In the genomic region with DNA sequence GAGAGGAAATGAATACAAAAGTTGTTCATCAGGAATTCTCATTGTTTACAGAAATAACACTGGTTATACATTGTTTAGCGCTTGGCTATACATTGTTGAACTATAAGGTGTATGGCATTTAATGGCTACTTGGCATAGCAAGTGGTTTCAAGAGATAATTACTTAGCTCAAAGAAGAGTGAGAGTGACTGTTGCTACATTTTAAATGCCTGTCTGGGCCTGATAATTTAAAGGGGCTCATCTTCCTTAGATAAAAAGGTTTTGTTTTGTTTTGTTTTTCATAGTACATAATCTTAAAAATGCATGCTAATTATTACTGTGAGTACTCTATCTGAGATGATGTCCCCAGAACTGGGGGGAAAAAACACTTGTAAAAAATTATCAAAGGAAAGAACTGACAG, we compare ENCODE assay signal across 13 cellular contexts. TPM values are rescaled to one million over a fixed set of nuclear protein-coding genes. Genes with fewer than 3 reads are reported as not detected.
DNase-seq lines count a peak whose midpoint lies in the region; ATAC-seq and TF ChIP-seq lines count a peak whose summit lies in the region.
"Had no signal": no experiment of that assay in that cellular context is flagged by ENCODE, and none has a peak within 500 bp of the region (broad histone marks: within the 10 kb centered on the region; RNA-seq: fewer than 3 reads in every experiment).

No MANE protein-coding gene starts in this region.

- H3K4me1 ChIP-seq in left ventricle myocardium inferior (peaks cover 28% of the 10 kb centered on the region), breast epithelium (peaks cover 0 to 10% of the 10 kb centered on the region in 2 donors), uterus (peaks cover 0 to 13% of the 10 kb centered on the region in 2 donors)

- no peak for ATAC-seq in Right ventricle myocardium inferior
- ATAC-seq in natural killer cell, result no peak
- ATAC-seq in HG02885 (IDR thresholded peaks at IDR 0.05; ENCODE audit: poor library complexity, unreplicated experiment), result no peak
- no peak for ATAC-seq in HG03521 (IDR thresholded peaks at IDR 0.05; ENCODE audit: unreplicated experiment)

- H3K27ac ChIP-seq in left ventricle myocardium inferior (replicated peaks), result peak overlapping the region; percentile 94
- peak overlapping the region; percentile 95 to 96 for H3K27ac ChIP-seq in breast epithelium
- H3K27ac ChIP-seq in uterus, result peak overlapping the region; percentile 77 to 87

- intact Hi-C loops in left ventricle myocardium inferior (cut with micrococcal nuclease) (no loop called here), Right ventricle myocardium inferior (cut with DNase I) (loop anchor here (10.0 kb wide), 1 partner anchor 216 kb away; a partner anchor contains a TSS), breast epithelium (cut with DNase I; ENCODE audit: low total_unique reads) (loop anchor here (10.0 kb wide), 1 partner anchor 46 kb away; no protein-coding TSS in a partner anchor), natural killer cell (cut with micrococcal nuclease) (no loop called here), uterus (cut with DNase I; ENCODE audit: low total_unique reads) (no loop called here)

- no peaks in the 10 kb centered on the region for H3K36me3 Mint-ChIP-seq in natural killer cell

- peaks cover 0 to under 1% of the 10 kb centered on the region in 2 donors for H3K27me3 Mint-ChIP-seq in natural killer cell (ENCODE audit: low read depth in 2 of 2)

- H3K9me3 ChIP-seq in left ventricle myocardium inferior (replicated peaks), result no peaks in the 10 kb centered on the region
- no peaks in the 10 kb centered on the region for H3K9me3 ChIP-seq in breast epithelium
- no peaks in the 10 kb centered on the region for H3K9me3 ChIP-seq in uterus
- H3K9me3 ChIP-seq: right atrium auricular region had no signal

- H3K27ac Mint-ChIP-seq in natural killer cell, result peak overlapping the region; percentile 96 to 98

- peak overlapping the region; percentile 95 for H3K4me3 Mint-ChIP-seq in natural killer cell

- no peaks in the 10 kb centered on the region for H3K27me3 ChIP-seq in left ventricle myocardium inferior (ENCODE audit: low read depth)
- H3K27me3 ChIP-seq in breast epithelium, result no peaks in the 10 kb centered on the region
- H3K27me3 ChIP-seq in uterus, result no peaks in the 10 kb centered on the region
- H3K27me3 ChIP-seq: right atrium auricular region had no signal

- no peak for TF ChIP-seq POLR2A in breast epithelium (IDR thresholded peaks at IDR 0.05)
- no peak for TF ChIP-seq POLR2A in uterus (IDR thresholded peaks at IDR 0.05)

- DNase-seq in left ventricle myocardium inferior (no peak), Right ventricle myocardium inferior (ENCODE audit: missing footprints) (no peak), breast epithelium (ENCODE audit: low spot score in 2 of 2) (no peak), natural killer cell (no peak), uterus (no peak), hepatic stellate cell (ENCODE audit: low spot score) (no peak)
- DNase-seq: central memory CD4-positive, alpha-beta T cell; COR-L47; foreskin fibroblast; NCI-H1105 had no signal

- H3K4me3 ChIP-seq in left ventricle myocardium inferior (no peak overlapping the region), breast epithelium (no peak overlapping the region), uterus (no peak overlapping the region)

- TF ChIP-seq CTCF in left ventricle myocardium inferior (IDR thresholded peaks at IDR 0.05; ENCODE audit: borderline replicate concordance), result no peak
- TF ChIP-seq CTCF in breast epithelium (IDR thresholded peaks at IDR 0.05), result no peak
- no peak for TF ChIP-seq CTCF in natural killer cell (IDR thresholded peaks at IDR 0.05)
- no peak for TF ChIP-seq CTCF in uterus (IDR thresholded peaks at IDR 0.05)

- H3K9me3 Mint-ChIP-seq in natural killer cell, result no peaks in the 10 kb centered on the region

- H3K36me3 ChIP-seq in left ventricle myocardium inferior (peaks cover 9% of the 10 kb centered on the region), breast epithelium (no peaks in the 10 kb centered on the region), uterus (no peaks in the 10 kb centered on the region)

- H3K4me1 Mint-ChIP-seq in natural killer cell, result peaks cover 42% of the 10 kb centered on the region in 2 donors

RNA-seq across cellular contexts. Expression of a gene that starts 1.5 kb away (rescaled TPM):
- total RNA-seq in left ventricle myocardium inferior, result 49.7 TPM
- total RNA-seq in Right ventricle myocardium inferior, result 60.6 TPM
- 10 to 100 TPM; 15.7 to 30.4 (median 17.3) TPM for total RNA-seq in breast epithelium
- 10 to 100 TPM; 52.7 to 63.3 (median 56.1) TPM for total RNA-seq in natural killer cell
- total RNA-seq in uterus, result 10 to 100 TPM in 3 of 4 donors, 1 to 10 TPM in 1; 5.9 to 36.4 (median 26.0) TPM

RNA-seq across cellular contexts. Expression of a gene that starts 30.1 kb away (rescaled TPM):
- total RNA-seq in left ventricle myocardium inferior, result 75.5 TPM
- total RNA-seq in Right ventricle myocardium inferior, result 85.5 TPM
- 10 to 100 TPM; 25.6 to 40.0 (median 36.3) TPM for total RNA-seq in breast epithelium
- total RNA-seq in natural killer cell, result 10 to 100 TPM; 62.8 to 77.1 (median 67.5) TPM
- 100 to 1,000 TPM in 1 of 4 donors, 10 to 100 TPM in 3; 16.2 to 110 (median 38.0) TPM for total RNA-seq in uterus

RNA-seq across cellular contexts. Expression of a gene that starts 52.0 kb away (rescaled TPM):
- total RNA-seq in left ventricle myocardium inferior, result 0.44 TPM
- total RNA-seq in Right ventricle myocardium inferior, result not detected
- total RNA-seq in breast epithelium, result 10 to 100 TPM in 2 of 3 donors, under 1 TPM in 1; 0.96 to 25.2 (median 12.9) TPM
- total RNA-seq in natural killer cell, result 1 to 10 TPM in 1 of 3 donors, under 1 TPM in 2; 0.35 to 1.5 (median 0.98) TPM
- total RNA-seq in uterus, result 10 to 100 TPM in 1 of 4 donors, 1 to 10 TPM in 1, under 1 TPM in 1, not detected in 1; 0.29 to 28.6 (median 1.1) TPM

Comparison
In these comparisons a context has a peak if more than half of its experiments do, and no peak if none do; other contexts are left out.
1. intact Hi-C loops: an anchor here in Right ventricle myocardium inferior (10.0 kb wide) and breast epithelium (10.0 kb wide); none called in left ventricle myocardium inferior, natural killer cell and uterus.